Comparison of ENCODE assay signal across 8 cellular contexts in genomic region chr11:65891180-65892136, GRCh38. TPM values are rescaled to one million over a fixed set of nuclear protein-coding genes. Genes with fewer than 3 reads are reported as not detected.
A peak's percentile ranks its signal among the peaks of the same experiment; 100 is the strongest.
DNase-seq lines count a peak whose midpoint lies in the region; ATAC-seq and TF ChIP-seq lines count a peak whose summit lies in the region.

No MANE protein-coding gene starts in this region.

- peaks cover 38% of the 10 kb centered on the region for H3K79me2 ChIP-seq in ACC112 (ENCODE audit: control insufficient read depth, insufficient read depth, low read length, unreplicated experiment)
- H3K79me2 ChIP-seq in mesendoderm (ENCODE audit: control insufficient read depth, insufficient read depth, low read length): peaks cover 3% of the 10 kb centered on the region

- peak overlapping the region; percentile 86 for H3K4me3 ChIP-seq in ACC112 (ENCODE audit: low read depth, low read length)
- peak overlapping the region; percentile 95 for H3K4me3 ChIP-seq in SK-N-MC
- H3K4me3 ChIP-seq in choroid plexus epithelial cell (ENCODE audit: low read depth, low read length): peak overlapping the region; percentile 69
- H3K4me3 ChIP-seq in mesendoderm (ENCODE audit: low read length): peak overlapping the region; percentile 44
- H3K4me3 ChIP-seq in tibial artery: peak overlapping the region; percentile 61 to 83

- no peak overlapping the region for H2BK120ac ChIP-seq in mesendoderm (ENCODE audit: low read depth, low read length)

- ATAC-seq in GM18505 (IDR thresholded peaks at IDR 0.05; ENCODE audit: unreplicated experiment): no peak

- H3K36me3 ChIP-seq in ACC112 (ENCODE audit: insufficient read depth, low read length) (peaks cover 19% of the 10 kb centered on the region; the same call in 1 of the 2 replicates), SK-N-MC (ENCODE audit: insufficient read depth, low read length) (peaks cover 3% of the 10 kb centered on the region; the same call in 1 of the 2 replicates), mesendoderm (ENCODE audit: control insufficient read depth, insufficient read depth, low read length) (no peaks in the 10 kb centered on the region), tibial artery (peaks cover 0 to 6% (median 4%) of the 10 kb centered on the region in 3 donors)

- H3K56ac ChIP-seq in mesendoderm (ENCODE audit: low read length): peak overlapping the region; percentile 98

- H3K9ac ChIP-seq in SK-N-MC (ENCODE audit: insufficient read length): peak overlapping the region; percentile 88
- H3K9ac ChIP-seq in mesendoderm (ENCODE audit: low read length): peak overlapping the region; percentile 75

- H3K23ac ChIP-seq in mesendoderm (ENCODE audit: low read length): peak overlapping the region; percentile 45

- peak overlapping the region; percentile 38 for H3K4ac ChIP-seq in mesendoderm (ENCODE audit: low read depth, low read length)

- TF ChIP-seq POLR2A in GM18505 (IDR thresholded peaks at IDR 0.05; ENCODE audit: borderline replicate concordance, extremely low read depth, insufficient read depth, insufficient read length): peak; percentile 24

- no peak overlapping the region for H2BK15ac ChIP-seq in mesendoderm (replicated peaks; ENCODE audit: low read depth)

- no CpG with 5 or more reads among the region's 60 CpGs for WGBS in mesendoderm (ENCODE audit: extremely low coverage, insufficient coverage, low lambda C conversion rate)

- H2BK5ac ChIP-seq in mesendoderm (ENCODE audit: low read length): no peak overlapping the region

- peak overlapping the region; percentile 54 for H3K4me2 ChIP-seq in mesendoderm (ENCODE audit: low read length)

- intact Hi-C loops in tibial artery (cut with DNase I; ENCODE audit: low total_unique reads): no loop called here

- H2AFZ ChIP-seq in ACC112 (ENCODE audit: low read length, unreplicated experiment): no peak overlapping the region

- H2AK5ac ChIP-seq in mesendoderm (ENCODE audit: low read length): no peak overlapping the region

- H3K9me3 ChIP-seq in SK-N-MC (ENCODE audit: low read depth, low read length) (no peaks in the 10 kb centered on the region), tibial artery (no peaks in the 10 kb centered on the region)

- H3K18ac ChIP-seq in mesendoderm (ENCODE audit: low read length): peak overlapping the region; percentile 82

- peak overlapping the region; percentile 95 for H3K27ac ChIP-seq in ACC112 (ENCODE audit: low read depth, low read length)
- H3K27ac ChIP-seq in SK-N-MC: 0 out of 2 replicates have a peak overlapping the region, but pooled peaks have one; percentile 42
- no peak overlapping the region for H3K27ac ChIP-seq in mesendoderm (ENCODE audit: low read depth, low read length)
- peak overlapping the region; percentile 93 to 95 for H3K27ac ChIP-seq in tibial artery

- H4K8ac ChIP-seq in mesendoderm (ENCODE audit: low read depth, low read length): no peak overlapping the region

- no peak overlapping the region for H4K5ac ChIP-seq in mesendoderm (ENCODE audit: low read length)

- H3K27me3 ChIP-seq in ACC112 (ENCODE audit: insufficient read depth, low read length) (no peaks in the 10 kb centered on the region), mesendoderm (ENCODE audit: insufficient read depth, low read length, poor library complexity) (no peaks in the 10 kb centered on the region), tibial artery (no peaks in the 10 kb centered on the region)

- no peak for DNase-seq in SK-N-MC (ENCODE audit: low read depth, low spot score)
- no peak for DNase-seq in choroid plexus epithelial cell (ENCODE audit: low read depth)
- peak; percentile 73 for DNase-seq in mesendoderm
- DNase-seq in tibial artery: peak; percentile 46 to 80
- DNase-seq in stimulated activated naive CD4-positive, alpha-beta T cell treated with Interleukin-2 at 50 U/mL for 16 hours (lab: John Stamatoyannopoulos, UW): no peak
- DNase-seq in C1 segment of cervical spinal cord (lab: John Stamatoyannopoulos, UW): no peak

- peaks cover 8% of the 10 kb centered on the region for H3K79me1 ChIP-seq in mesendoderm (ENCODE audit: low read length)

- H3K4me1 ChIP-seq in ACC112 (ENCODE audit: control insufficient read depth, insufficient read depth, low read length, unreplicated experiment) (peaks cover 52% of the 10 kb centered on the region), mesendoderm (ENCODE audit: control insufficient read depth, low read depth, low read length) (peaks cover 6% of the 10 kb centered on the region), tibial artery (peaks cover 6 to 64% (median 55%) of the 10 kb centered on the region in 4 donors)

- TF ChIP-seq CTCF in choroid plexus epithelial cell (conservative IDR thresholded peaks at IDR 0.05; ENCODE audit: low read depth, low read length) (peak; percentile 51), tibial artery (IDR thresholded peaks at IDR 0.05) (peak in 1 of 2 experiments; percentile 7)

RNA-seq across cellular contexts. Expression of gene CCDC85B, which starts 1.0 kb away (rescaled TPM):
- 9.9 TPM for polyA plus RNA-seq in mesendoderm (2013, experiment 1 of 2)
- 10.7 TPM for polyA plus RNA-seq in mesendoderm (2013, experiment 2 of 2)

RNA-seq across cellular contexts. Expression of gene FIBP, which starts 3.2 kb away (rescaled TPM):
- polyA plus RNA-seq in mesendoderm (2013, experiment 1 of 2): 87.5 TPM
- polyA plus RNA-seq in mesendoderm (2013, experiment 2 of 2): 89.2 TPM

RNA-seq across cellular contexts. Expression of gene FOSL1, which starts 8.7 kb away (rescaled TPM):
- polyA plus RNA-seq in mesendoderm (2013, experiment 1 of 2): 9.0 TPM
- polyA plus RNA-seq in mesendoderm (2013, experiment 2 of 2): 9.7 TPM

RNA-seq across cellular contexts. Expression of gene CTSW, which starts 11.8 kb away (rescaled TPM):
- polyA plus RNA-seq in mesendoderm (2013, experiment 1 of 2): not detected
- not detected for polyA plus RNA-seq in mesendoderm (2013, experiment 2 of 2)

RNA-seq across cellular contexts. Expression of gene EFEMP2, which starts 18.9 kb away (rescaled TPM):
- 9.1 TPM for polyA plus RNA-seq in mesendoderm (2013, experiment 1 of 2)
- polyA plus RNA-seq in mesendoderm (2013, experiment 2 of 2): 8.7 TPM

Comparison
In these comparisons a context has a peak if more than half of its experiments do, and no peak if none do; other contexts are left out.
1. H3K4me3 ChIP-seq: peak in every context shown above with its lines; median percentile 95 in SK-N-MC; 86 in ACC112; 72 in tibial artery; 69 in choroid plexus epithelial cell; 44 in mesendoderm.
2. DNase-seq: peak in mesendoderm (single experiment) and tibial artery (2 of 2); none in SK-N-MC (single experiment), choroid plexus epithelial cell (single experiment), stimulated activated naive CD4-positive, alpha-beta T cell treated with Interleukin-2 at 50 U/mL for 16 hours (single experiment) and C1 segment of cervical spinal cord (0 of 14).